Comparison of ENCODE assay signal across 2 cellular contexts in the genomic region with DNA sequence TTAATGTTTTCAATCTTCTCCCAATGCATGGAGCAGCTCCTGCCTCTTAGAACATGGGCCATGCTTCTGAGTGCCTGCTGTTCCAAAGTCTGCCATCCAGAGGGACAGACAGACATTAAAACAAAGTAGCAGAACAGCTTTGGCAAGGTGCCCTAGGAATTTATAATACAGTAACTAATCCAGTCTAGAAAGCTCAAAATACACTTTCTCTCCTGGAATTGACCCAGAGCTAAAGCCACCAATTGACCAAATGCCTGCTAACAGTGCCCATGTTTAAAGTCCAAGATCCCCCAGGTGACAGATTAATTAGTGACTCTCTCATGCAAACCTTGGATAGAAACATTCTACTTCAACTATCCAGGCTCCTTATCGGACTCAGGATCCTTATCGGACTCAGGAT.
TF ChIP-seq lines count a peak whose summit lies in the region.

No MANE protein-coding gene starts in this region.

TF ChIP-seq in IMR-90, 13 proteins besides CTCF, POLR2A, EP300 and RAD21:
- no peak for TF ChIP-seq NFE2L2 (IDR thresholded peaks at IDR 0.05; ENCODE audit: low read depth, low read length)
- no peak for TF ChIP-seq MXI1 (IDR thresholded peaks at IDR 0.05; ENCODE audit: borderline replicate concordance, low read depth, low read length)
- TF ChIP-seq, protein P1, sequence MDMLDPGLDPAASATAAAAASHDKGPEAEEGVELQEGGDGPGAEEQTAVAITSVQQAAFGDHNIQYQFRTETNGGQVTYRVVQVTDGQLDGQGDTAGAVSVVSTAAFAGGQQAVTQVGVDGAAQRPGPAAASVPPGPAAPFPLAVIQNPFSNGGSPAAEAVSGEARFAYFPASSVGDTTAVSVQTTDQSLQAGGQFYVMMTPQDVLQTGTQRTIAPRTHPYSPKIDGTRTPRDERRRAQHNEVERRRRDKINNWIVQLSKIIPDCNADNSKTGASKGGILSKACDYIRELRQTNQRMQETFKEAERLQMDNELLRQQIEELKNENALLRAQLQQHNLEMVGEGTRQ (IDR thresholded peaks at IDR 0.05; ENCODE audit: low read depth, low read length) = no peak
- TF ChIP-seq RCOR1 (IDR thresholded peaks at IDR 0.05; ENCODE audit: insufficient replicate concordance, low read length) = no peak
- TF ChIP-seq BHLHE40 (IDR thresholded peaks at IDR 0.05; ENCODE audit: low read depth, low read length) = no peak
- TF ChIP-seq CHD1 (IDR thresholded peaks at IDR 0.05; ENCODE audit: low read depth, low read length) = no peak
- TF ChIP-seq FOS (IDR thresholded peaks at IDR 0.05; ENCODE audit: low read depth, low read length) = no peak
- TF ChIP-seq, protein P2, sequence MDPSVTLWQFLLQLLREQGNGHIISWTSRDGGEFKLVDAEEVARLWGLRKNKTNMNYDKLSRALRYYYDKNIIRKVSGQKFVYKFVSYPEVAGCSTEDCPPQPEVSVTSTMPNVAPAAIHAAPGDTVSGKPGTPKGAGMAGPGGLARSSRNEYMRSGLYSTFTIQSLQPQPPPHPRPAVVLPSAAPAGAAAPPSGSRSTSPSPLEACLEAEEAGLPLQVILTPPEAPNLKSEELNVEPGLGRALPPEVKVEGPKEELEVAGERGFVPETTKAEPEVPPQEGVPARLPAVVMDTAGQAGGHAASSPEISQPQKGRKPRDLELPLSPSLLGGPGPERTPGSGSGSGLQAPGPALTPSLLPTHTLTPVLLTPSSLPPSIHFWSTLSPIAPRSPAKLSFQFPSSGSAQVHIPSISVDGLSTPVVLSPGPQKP (IDR thresholded peaks at IDR 0.05; ENCODE audit: borderline replicate concordance, low read depth, low read length) = no peak
- no peak for TF ChIP-seq MAFK (IDR thresholded peaks at IDR 0.05; ENCODE audit: low read depth, low read length)
- no peak for TF ChIP-seq RFX5 (IDR thresholded peaks at IDR 0.05; ENCODE audit: low read depth, low read length)
- no peak for TF ChIP-seq CEBPB (IDR thresholded peaks at IDR 0.05; ENCODE audit: low read depth, low read length)
- no peak for TF ChIP-seq SMC3 (IDR thresholded peaks at IDR 0.05; ENCODE audit: low read depth, low read length)
- no peak for TF ChIP-seq MAZ (IDR thresholded peaks at IDR 0.05; ENCODE audit: borderline replicate concordance, low read depth, low read length)

TF ChIP-seq in liver, 16 proteins besides CTCF, POLR2A, EP300 and RAD21:
- TF ChIP-seq, protein P3, sequence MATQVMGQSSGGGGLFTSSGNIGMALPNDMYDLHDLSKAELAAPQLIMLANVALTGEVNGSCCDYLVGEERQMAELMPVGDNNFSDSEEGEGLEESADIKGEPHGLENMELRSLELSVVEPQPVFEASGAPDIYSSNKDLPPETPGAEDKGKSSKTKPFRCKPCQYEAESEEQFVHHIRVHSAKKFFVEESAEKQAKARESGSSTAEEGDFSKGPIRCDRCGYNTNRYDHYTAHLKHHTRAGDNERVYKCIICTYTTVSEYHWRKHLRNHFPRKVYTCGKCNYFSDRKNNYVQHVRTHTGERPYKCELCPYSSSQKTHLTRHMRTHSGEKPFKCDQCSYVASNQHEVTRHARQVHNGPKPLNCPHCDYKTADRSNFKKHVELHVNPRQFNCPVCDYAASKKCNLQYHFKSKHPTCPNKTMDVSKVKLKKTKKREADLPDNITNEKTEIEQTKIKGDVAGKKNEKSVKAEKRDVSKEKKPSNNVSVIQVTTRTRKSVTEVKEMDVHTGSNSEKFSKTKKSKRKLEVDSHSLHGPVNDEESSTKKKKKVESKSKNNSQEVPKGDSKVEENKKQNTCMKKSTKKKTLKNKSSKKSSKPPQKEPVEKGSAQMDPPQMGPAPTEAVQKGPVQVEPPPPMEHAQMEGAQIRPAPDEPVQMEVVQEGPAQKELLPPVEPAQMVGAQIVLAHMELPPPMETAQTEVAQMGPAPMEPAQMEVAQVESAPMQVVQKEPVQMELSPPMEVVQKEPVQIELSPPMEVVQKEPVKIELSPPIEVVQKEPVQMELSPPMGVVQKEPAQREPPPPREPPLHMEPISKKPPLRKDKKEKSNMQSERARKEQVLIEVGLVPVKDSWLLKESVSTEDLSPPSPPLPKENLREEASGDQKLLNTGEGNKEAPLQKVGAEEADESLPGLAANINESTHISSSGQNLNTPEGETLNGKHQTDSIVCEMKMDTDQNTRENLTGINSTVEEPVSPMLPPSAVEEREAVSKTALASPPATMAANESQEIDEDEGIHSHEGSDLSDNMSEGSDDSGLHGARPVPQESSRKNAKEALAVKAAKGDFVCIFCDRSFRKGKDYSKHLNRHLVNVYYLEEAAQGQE (IDR thresholded peaks at IDR 0.05) = peak; percentile 22
- TF ChIP-seq HNF4A (conservative IDR thresholded peaks at IDR 0.05) = peak; percentile 91 to 92
- TF ChIP-seq NR2F2 (IDR thresholded peaks at IDR 0.05) = no peak
- TF ChIP-seq RXRA (IDR thresholded peaks at IDR 0.05) = peak in 1 of 2 donors; percentile 57
- no peak for TF ChIP-seq EGR1 (IDR thresholded peaks at IDR 0.05; ENCODE audit: low read depth in 2 of 2)
- TF ChIP-seq JUND (IDR thresholded peaks at IDR 0.05) = peak in 1 of 2 donors; percentile 33
- peak; percentile 74 for TF ChIP-seq HNF4G (IDR thresholded peaks at IDR 0.05)
- TF ChIP-seq YY1 (IDR thresholded peaks at IDR 0.05) = peak; percentile 53
- peak; percentile 13 to 21 for TF ChIP-seq GABPA (IDR thresholded peaks at IDR 0.05 in 1 of 2, conservative IDR thresholded peaks at IDR 0.05 in 1 of 2)
- peak; percentile 93 for TF ChIP-seq SP1 (IDR thresholded peaks at IDR 0.05)
- TF ChIP-seq, protein P4, sequence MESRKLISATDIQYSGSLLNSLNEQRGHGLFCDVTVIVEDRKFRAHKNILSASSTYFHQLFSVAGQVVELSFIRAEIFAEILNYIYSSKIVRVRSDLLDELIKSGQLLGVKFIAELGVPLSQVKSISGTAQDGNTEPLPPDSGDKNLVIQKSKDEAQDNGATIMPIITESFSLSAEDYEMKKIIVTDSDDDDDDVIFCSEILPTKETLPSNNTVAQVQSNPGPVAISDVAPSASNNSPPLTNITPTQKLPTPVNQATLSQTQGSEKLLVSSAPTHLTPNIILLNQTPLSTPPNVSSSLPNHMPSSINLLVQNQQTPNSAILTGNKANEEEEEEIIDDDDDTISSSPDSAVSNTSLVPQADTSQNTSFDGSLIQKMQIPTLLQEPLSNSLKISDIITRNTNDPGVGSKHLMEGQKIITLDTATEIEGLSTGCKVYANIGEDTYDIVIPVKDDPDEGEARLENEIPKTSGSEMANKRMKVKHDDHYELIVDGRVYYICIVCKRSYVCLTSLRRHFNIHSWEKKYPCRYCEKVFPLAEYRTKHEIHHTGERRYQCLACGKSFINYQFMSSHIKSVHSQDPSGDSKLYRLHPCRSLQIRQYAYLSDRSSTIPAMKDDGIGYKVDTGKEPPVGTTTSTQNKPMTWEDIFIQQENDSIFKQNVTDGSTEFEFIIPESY (IDR thresholded peaks at IDR 0.05) = peak; percentile 64
